18 cellular contexts compared by ENCODE assay signal in genomic region chr9:128153947-128154695, GRCh38. TPM values are rescaled to one million over a fixed set of nuclear protein-coding genes. Genes with fewer than 3 reads are reported as not detected.
A peak's percentile ranks its signal among the peaks of the same experiment; 100 is the strongest.
DNase-seq lines count a peak whose midpoint lies in the region; ATAC-seq, FAIRE-seq and TF ChIP-seq lines count a peak whose summit lies in the region.
"Had no signal": no experiment of that assay in that cellular context is flagged by ENCODE, and none has a peak within 500 bp of the region (broad histone marks: within the 10 kb centered on the region; RNA-seq: fewer than 3 reads in every experiment).

No MANE protein-coding gene starts in this region.

- H3K4me1 Mint-ChIP-seq in activated CD4-positive, alpha-beta memory T cell treated with anti-CD3 and anti-CD28 coated beads, Interleukin-2, amount 10 ng/mL, durations not matched to agents 7 days and 5 days: peaks cover 2% of the 10 kb centered on the region

- POLR2A ChIA-PET in HepG2 (lab: Yijun Ruan, JAX): no interaction called here
- POLR2A ChIA-PET in activated CD4-positive, alpha-beta memory T cell treated with anti-CD3 and anti-CD28 coated beads, Interleukin-2, amount 10 ng/mL, durations not matched to agents 7 days and 5 days (lab: Charles Lee): no interaction called here

- 0% methylated on average over 2 of the region's 13 CpGs for WGBS in HepG2 (ENCODE audit: low lambda C conversion rate)

- H3K4me3 Mint-ChIP-seq in activated CD4-positive, alpha-beta memory T cell treated with anti-CD3 and anti-CD28 coated beads, Interleukin-2, amount 10 ng/mL, durations not matched to agents 7 days and 5 days: no peak overlapping the region

- no peak for TF ChIP-seq RAD21 in HepG2 (CRISPR knock-in tag; IDR thresholded peaks at IDR 0.05)

- DNase-seq in Right ventricle myocardium superior: peak; percentile 38
- DNase-seq in left ventricle myocardium inferior: no peak
- no peak for DNase-seq in HepG2 (ENCODE audit: low spot score)
- no peak for DNase-seq in H7
- DNase-seq in Karpas-422: no peak
- DNase-seq in activated CD4-positive, alpha-beta memory T cell treated with anti-CD3 and anti-CD28 coated beads, Interleukin-2, amount 10 ng/mL, durations not matched to agents 7 days and 5 days: no peak
- DNase-seq: C1 segment of cervical spinal cord, DMS153, EL, NCI-H1048, NCI-H146, NCI-H2081 treated with DMSO at 0.1 percent for 48 hours, NCI-H524, SIG-M5 had no signal

- H3K9me3 ChIP-seq in left ventricle myocardium inferior (replicated peaks): no peaks in the 10 kb centered on the region
- no peaks in the 10 kb centered on the region for H3K9me3 ChIP-seq in HepG2 (ENCODE audit: low read length)
- H3K9me3 ChIP-seq in Karpas-422 (ENCODE audit: low read length): no peaks in the 10 kb centered on the region
- H3K9me3 ChIP-seq: HAP-1 had no signal

- H4K20me1 ChIP-seq in HepG2 (ENCODE audit: insufficient read depth, low read length) (no peaks in the 10 kb centered on the region), Karpas-422 (ENCODE audit: insufficient read depth, low read depth, low read length) (no peaks in the 10 kb centered on the region)

- no peaks in the 10 kb centered on the region for H3K9me2 ChIP-seq in Karpas-422 (replicated peaks; ENCODE audit: insufficient read depth, low read length)

- TF ChIP-seq POLR2A in HepG2 (IDR thresholded peaks at IDR 0.05; ENCODE audit: insufficient read depth in 1 of 2, low read depth in 2 of 2, low read length in 2 of 2): no peak

- CTCF ChIA-PET in HepG2 (lab: Yijun Ruan, JAX; ENCODE audit: low intra/inter-chr PET ratio, low total read pairs): no interaction called here
- CTCF ChIA-PET in activated CD4-positive, alpha-beta memory T cell treated with anti-CD3 and anti-CD28 coated beads, Interleukin-2, amount 10 ng/mL, durations not matched to agents 7 days and 5 days (lab: Charles Lee): no interaction called here

- TF ChIP-seq CTCF in left ventricle myocardium inferior (IDR thresholded peaks at IDR 0.05; ENCODE audit: borderline replicate concordance): no peak
- no peak for TF ChIP-seq CTCF in HepG2 (CRISPR knock-in tag; IDR thresholded peaks at IDR 0.05)

- no peaks in the 10 kb centered on the region for H3K9me3 Mint-ChIP-seq in activated CD4-positive, alpha-beta memory T cell treated with anti-CD3 and anti-CD28 coated beads, Interleukin-2, amount 10 ng/mL, durations not matched to agents 7 days and 5 days

- H3K9ac ChIP-seq in HepG2 (ENCODE audit: insufficient read depth, low read depth, low read length): no peak overlapping the region
- H3K9ac ChIP-seq in Karpas-422 (ENCODE audit: low read length): no peak overlapping the region

- ATAC-seq in Right ventricle myocardium superior (ENCODE audit: poor library complexity) (no peak), HepG2 (no peak)

- no peak overlapping the region for H3K27ac ChIP-seq in left ventricle myocardium inferior (replicated peaks)
- H3K27ac ChIP-seq in HepG2 (ENCODE audit: extremely low read length, insufficient read depth, low read length): no peak overlapping the region
- H3K27ac ChIP-seq in Karpas-422 (ENCODE audit: low read length): no peak overlapping the region

- no TSS peak for BruUV-seq in HepG2 (replicated peaks; lab: Mats Ljungman, UMichigan)

- in situ Hi-C loops in HepG2 (cut with HindIII; ENCODE audit: extremely low pct_ligation_motif_present, low pct_unique_long_range_greater_than_20kb): no loop called here

- no peak overlapping the region for H3K4me2 ChIP-seq in HepG2 (ENCODE audit: low read depth, low read length)
- no peak overlapping the region for H3K4me2 ChIP-seq in Karpas-422 (ENCODE audit: low read depth, low read length, poor library complexity, severe bottlenecking)

- H3K36me3 Mint-ChIP-seq in activated CD4-positive, alpha-beta memory T cell treated with anti-CD3 and anti-CD28 coated beads, Interleukin-2, amount 10 ng/mL, durations not matched to agents 7 days and 5 days (ENCODE audit: low read depth): no peaks in the 10 kb centered on the region

- H3K36me3 ChIP-seq in left ventricle myocardium inferior (no peaks in the 10 kb centered on the region), HepG2 (replicated peaks in 1 of 2; ENCODE audit: control insufficient read depth in 1 of 2, insufficient read depth in 2 of 2, low read length in 2 of 2) (no peaks in the 10 kb centered on the region), H7 (replicated peaks; ENCODE audit: control insufficient read depth, insufficient read depth, low read length) (no peaks in the 10 kb centered on the region), Karpas-422 (ENCODE audit: insufficient read depth, low read length) (no peaks in the 10 kb centered on the region)
- H3K36me3 ChIP-seq: HAP-1 had no signal

- no peak for FAIRE-seq in HepG2 (lab: Jason Lieb, UNC)
- FAIRE-seq: HTR-8/SVneo, RCC 7860 had no signal

- H3K79me2 ChIP-seq in HepG2 (ENCODE audit: insufficient read depth, low read length) (no peaks in the 10 kb centered on the region), Karpas-422 (ENCODE audit: low read length) (no peaks in the 10 kb centered on the region)

- H3K4me1 ChIP-seq in left ventricle myocardium inferior (peaks cover 18% of the 10 kb centered on the region), HepG2 (ENCODE audit: insufficient read depth, low read length) (peaks cover 50% of the 10 kb centered on the region), Karpas-422 (ENCODE audit: low read length) (no peaks in the 10 kb centered on the region)
- H3K4me1 ChIP-seq: HAP-1 had no signal

- H3K27ac Mint-ChIP-seq in activated CD4-positive, alpha-beta memory T cell treated with anti-CD3 and anti-CD28 coated beads, Interleukin-2, amount 10 ng/mL, durations not matched to agents 7 days and 5 days: no peak overlapping the region

- H2AFZ ChIP-seq in HepG2 (ENCODE audit: low read length): no peak overlapping the region
- H2AFZ ChIP-seq in Karpas-422 (ENCODE audit: low read length): no peak overlapping the region

- intact Hi-C loops in Right ventricle myocardium superior (cut with DNase I) (no loop called here), left ventricle myocardium inferior (cut with micrococcal nuclease) (no loop called here), HepG2 (cut with micrococcal nuclease; ENCODE audit: unreplicated experiment) (no loop called here)

- TF ChIP-seq EP300 in HepG2 (IDR thresholded peaks at IDR 0.05; ENCODE audit: low read depth in 2 of 2, low read length in 2 of 2): no peak
- no peak for TF ChIP-seq EP300 in HepG2 (CRISPR knock-in tag; IDR thresholded peaks at IDR 0.05; ENCODE audit: borderline replicate concordance)

- no peaks in the 10 kb centered on the region for H3K27me3 Mint-ChIP-seq in activated CD4-positive, alpha-beta memory T cell treated with anti-CD3 and anti-CD28 coated beads, Interleukin-2, amount 10 ng/mL, durations not matched to agents 7 days and 5 days

- H3K4me3 ChIP-seq in left ventricle myocardium inferior (no peak overlapping the region), HepG2 (replicated peaks in 1 of 3; ENCODE audit: insufficient read depth in 1 of 3, low read depth in 2 of 3, low read length in 3 of 3) (no peak overlapping the region), H7 (ENCODE audit: insufficient read depth, low read depth, low read length) (no peak overlapping the region), Karpas-422 (ENCODE audit: low read length) (no peak overlapping the region)
- H3K4me3 ChIP-seq: HAP-1 had no signal

- H3K27me3 ChIP-seq in left ventricle myocardium inferior (ENCODE audit: low read depth) (no peaks in the 10 kb centered on the region), HepG2 (ENCODE audit: control insufficient read depth in 1 of 2, insufficient read depth in 2 of 2, low read length in 2 of 2) (peaks cover 9 to 38% of the 10 kb centered on the region in 2 experiments; a peak in 4 of 5 replicates), H7 (ENCODE audit: control insufficient read depth, insufficient read depth, low read length) (no peaks in the 10 kb centered on the region; the same call in 1 of the 2 replicates), Karpas-422 (ENCODE audit: low read length) (no peaks in the 10 kb centered on the region)

RNA-seq across cellular contexts. Expression of gene LCN2, which starts 4.9 kb away (rescaled TPM):
- total RNA-seq in Right ventricle myocardium superior: not detected
- not detected for total RNA-seq in left ventricle myocardium inferior
- 0.34 and 0.38 TPM in 2 replicates for total RNA-seq in HepG2 (2016; rRNA removed; fragmentation: Illumina TruSeq; extraction: Trizol)
- total RNA-seq in HepG2 (2016; cell fraction: cytosol; rRNA removed; fragmentation: Illumina TruSeq; extraction: Trizol; ENCODE audit: low read depth): 0.40 TPM in 1 of 2 replicates, not detected in the other
- total RNA-seq in HepG2 (2016; cell fraction: insoluble cytoplasmic fraction; rRNA removed; fragmentation: Illumina TruSeq; extraction: Trizol): 0.24 TPM in 1 of 2 replicates, not detected in the other
- 0.34 and 0.38 TPM in 2 replicates for total RNA-seq in HepG2 (2016; cell fraction: membrane; rRNA removed; fragmentation: Illumina TruSeq; extraction: Trizol)
- not detected in 2 replicates for total RNA-seq in HepG2 (2016; cell fraction: nucleus; rRNA removed; fragmentation: Illumina TruSeq; extraction: Trizol)
- 1.4 and 2.3 TPM in 2 replicates for polyA plus RNA-seq in HepG2 (2011; rRNA removed)
- 0.93 and 2.4 TPM in 2 replicates for polyA plus RNA-seq in HepG2 (2011; cell fraction: cytosol; rRNA removed)
- 4.4 and 6.2 TPM in 2 replicates for polyA plus RNA-seq in HepG2 (2011; cell fraction: nucleus; rRNA removed)
- 1.5 and 1.7 TPM in 2 replicates for polyA plus RNA-seq in HepG2 (2012)
- polyA plus RNA-seq in HepG2 (2016; cell fraction: cytosol; fragmentation: Illumina TruSeq; extraction: Trizol; ENCODE audit: low read depth): 0.69 and 0.92 TPM in 2 replicates
- 0.71 and 0.76 TPM in 2 replicates for polyA plus RNA-seq in HepG2 (2016; cell fraction: insoluble cytoplasmic fraction; fragmentation: Illumina TruSeq; extraction: Trizol; ENCODE audit: low read depth)
- polyA plus RNA-seq in HepG2 (2016; cell fraction: membrane; fragmentation: Illumina TruSeq; extraction: Trizol; ENCODE audit: low read depth): 0.49 and 0.63 TPM in 2 replicates
- 1.7 and 3.0 TPM in 2 replicates for polyA plus RNA-seq in HepG2 (2016; cell fraction: nucleus; fragmentation: Illumina TruSeq; extraction: Trizol; ENCODE audit: insufficient read depth, low read depth)
- polyA minus RNA-seq in HepG2 (2011; rRNA and poly(A)+ RNA removed; ENCODE audit: low replicate concordance): 0.44 and 0.52 TPM in 2 replicates
- 0.99 TPM in 1 of 2 replicates, not detected in the other for polyA minus RNA-seq in HepG2 (2011; cell fraction: cytosol; rRNA and poly(A)+ RNA removed)
- polyA minus RNA-seq in HepG2 (2011; cell fraction: nucleus; rRNA and poly(A)+ RNA removed): not detected in 2 replicates
- 1.4 TPM in 1 of 2 replicates, not detected in the other for total RNA-seq in H7 (2014; rRNA removed; shearing (Covaris generic))
- total RNA-seq in Karpas-422 (2014; rRNA removed; shearing (Covaris generic); ENCODE audit: low replicate concordance): not detected in 2 replicates
- total RNA-seq in activated CD4-positive, alpha-beta memory T cell treated with anti-CD3 and anti-CD28 coated beads, Interleukin-2, amount 10 ng/mL, durations not matched to agents 7 days and 5 days: not detected
- total RNA-seq: M059J had no signal

RNA-seq across cellular contexts. Expression of gene BBLN, which starts 5.9 kb away (rescaled TPM):
- total RNA-seq in Right ventricle myocardium superior (31.3 TPM), left ventricle myocardium inferior (52.5 TPM), HepG2 (2016; rRNA removed; fragmentation: Illumina TruSeq; extraction: Trizol) (22.2 and 33.1 TPM in 2 replicates)
- 146 and 177 TPM in 2 replicates for total RNA-seq in HepG2 (2016; cell fraction: cytosol; rRNA removed; fragmentation: Illumina TruSeq; extraction: Trizol; ENCODE audit: low read depth)
- 17.4 and 30.2 TPM in 2 replicates for total RNA-seq in HepG2 (2016; cell fraction: insoluble cytoplasmic fraction; rRNA removed; fragmentation: Illumina TruSeq; extraction: Trizol)
- total RNA-seq in HepG2 (2016; cell fraction: membrane; rRNA removed; fragmentation: Illumina TruSeq; extraction: Trizol): 86.9 and 114 TPM in 2 replicates
- total RNA-seq in HepG2 (2016; cell fraction: nucleus; rRNA removed; fragmentation: Illumina TruSeq; extraction: Trizol): 11.7 and 11.9 TPM in 2 replicates
- 27.6 and 29.5 TPM in 2 replicates for polyA plus RNA-seq in HepG2 (2011; rRNA removed)
- polyA plus RNA-seq in HepG2 (2011; cell fraction: cytosol; rRNA removed): 25.8 and 50.8 TPM in 2 replicates
- polyA plus RNA-seq in HepG2 (2011; cell fraction: nucleus; rRNA removed): 19.2 and 22.8 TPM in 2 replicates
- polyA plus RNA-seq in HepG2 (2012): 13.4 and 25.7 TPM in 2 replicates
- 235 and 253 TPM in 2 replicates for polyA plus RNA-seq in HepG2 (2016; cell fraction: cytosol; fragmentation: Illumina TruSeq; extraction: Trizol; ENCODE audit: low read depth)
- 19.0 and 25.9 TPM in 2 replicates for polyA plus RNA-seq in HepG2 (2016; cell fraction: insoluble cytoplasmic fraction; fragmentation: Illumina TruSeq; extraction: Trizol; ENCODE audit: low read depth)
- polyA plus RNA-seq in HepG2 (2016; cell fraction: membrane; fragmentation: Illumina TruSeq; extraction: Trizol; ENCODE audit: low read depth): 124 and 129 TPM in 2 replicates
- polyA plus RNA-seq in HepG2 (2016; cell fraction: nucleus; fragmentation: Illumina TruSeq; extraction: Trizol; ENCODE audit: insufficient read depth, low read depth): 21.4 TPM in 2 replicates
- polyA minus RNA-seq in HepG2 (2011; rRNA and poly(A)+ RNA removed; ENCODE audit: low replicate concordance): 17.1 and 32.9 TPM in 2 replicates
- polyA minus RNA-seq in HepG2 (2011; cell fraction: cytosol; rRNA and poly(A)+ RNA removed): 13.6 and 21.6 TPM in 2 replicates
- polyA minus RNA-seq in HepG2 (2011; cell fraction: nucleus; rRNA and poly(A)+ RNA removed): 4.8 and 7.1 TPM in 2 replicates
- 121 and 130 TPM in 2 replicates for total RNA-seq in H7 (2014; rRNA removed; shearing (Covaris generic))
- 154 and 209 TPM in 2 replicates for total RNA-seq in Karpas-422 (2014; rRNA removed; shearing (Covaris generic); ENCODE audit: low replicate concordance)
- total RNA-seq in activated CD4-positive, alpha-beta memory T cell treated with anti-CD3 and anti-CD28 coated beads, Interleukin-2, amount 10 ng/mL, durations not matched to agents 7 days and 5 days: 10 to 100 TPM; 91.3 to 94.1 TPM

RNA-seq across cellular contexts. Expression of gene PTGES2, which starts 26.6 kb away (rescaled TPM):
- total RNA-seq in Right ventricle myocardium superior (155 TPM), left ventricle myocardium inferior (141 TPM), HepG2 (2016; rRNA removed; fragmentation: Illumina TruSeq; extraction: Trizol) (68.5 and 79.8 TPM in 2 replicates)
- 176 and 179 TPM in 2 replicates for total RNA-seq in HepG2 (2016; cell fraction: cytosol; rRNA removed; fragmentation: Illumina TruSeq; extraction: Trizol; ENCODE audit: low read depth)
- total RNA-seq in HepG2 (2016; cell fraction: insoluble cytoplasmic fraction; rRNA removed; fragmentation: Illumina TruSeq; extraction: Trizol): 65.6 and 85.2 TPM in 2 replicates
- total RNA-seq in HepG2 (2016; cell fraction: membrane; rRNA removed; fragmentation: Illumina TruSeq; extraction: Trizol): 80.3 and 84.6 TPM in 2 replicates
- 40.6 and 44.2 TPM in 2 replicates for total RNA-seq in HepG2 (2016; cell fraction: nucleus; rRNA removed; fragmentation: Illumina TruSeq; extraction: Trizol)
- polyA plus RNA-seq in HepG2 (2011; rRNA removed): 63.7 and 67.2 TPM in 2 replicates
- 53.6 and 85.6 TPM in 2 replicates for polyA plus RNA-seq in HepG2 (2011; cell fraction: cytosol; rRNA removed)
- 128 and 148 TPM in 2 replicates for polyA plus RNA-seq in HepG2 (2011; cell fraction: nucleus; rRNA removed)
- polyA plus RNA-seq in HepG2 (2012): 39.6 and 40.6 TPM in 2 replicates
- polyA plus RNA-seq in HepG2 (2016; cell fraction: cytosol; fragmentation: Illumina TruSeq; extraction: Trizol; ENCODE audit: low read depth): 61.1 and 71.8 TPM in 2 replicates
- 67.8 and 88.5 TPM in 2 replicates for polyA plus RNA-seq in HepG2 (2016; cell fraction: insoluble cytoplasmic fraction; fragmentation: Illumina TruSeq; extraction: Trizol; ENCODE audit: low read depth)
- polyA plus RNA-seq in HepG2 (2016; cell fraction: membrane; fragmentation: Illumina TruSeq; extraction: Trizol; ENCODE audit: low read depth): 68.9 and 78.2 TPM in 2 replicates
- 101 and 105 TPM in 2 replicates for polyA plus RNA-seq in HepG2 (2016; cell fraction: nucleus; fragmentation: Illumina TruSeq; extraction: Trizol; ENCODE audit: insufficient read depth, low read depth)
- 109 and 143 TPM in 2 replicates for polyA minus RNA-seq in HepG2 (2011; rRNA and poly(A)+ RNA removed; ENCODE audit: low replicate concordance)
- 29.5 and 39.2 TPM in 2 replicates for polyA minus RNA-seq in HepG2 (2011; cell fraction: cytosol; rRNA and poly(A)+ RNA removed)
- 39.4 and 44.6 TPM in 2 replicates for polyA minus RNA-seq in HepG2 (2011; cell fraction: nucleus; rRNA and poly(A)+ RNA removed)
- total RNA-seq in H7 (2014; rRNA removed; shearing (Covaris generic)): 143 and 197 TPM in 2 replicates
- 68.4 and 114 TPM in 2 replicates for total RNA-seq in Karpas-422 (2014; rRNA removed; shearing (Covaris generic); ENCODE audit: low replicate concordance)
- total RNA-seq in activated CD4-positive, alpha-beta memory T cell treated with anti-CD3 and anti-CD28 coated beads, Interleukin-2, amount 10 ng/mL, durations not matched to agents 7 days and 5 days: 10 to 100 TPM; 35.6 to 38.1 TPM

RNA-seq across cellular contexts. Expression of gene CIZ1, which starts 37.3 kb away (rescaled TPM):
- 75.3 TPM for total RNA-seq in Right ventricle myocardium superior
- total RNA-seq in left ventricle myocardium inferior: 74.9 TPM
- 25.8 and 30.6 TPM in 2 replicates for total RNA-seq in HepG2 (2016; rRNA removed; fragmentation: Illumina TruSeq; extraction: Trizol)
- 36.1 and 38.7 TPM in 2 replicates for total RNA-seq in HepG2 (2016; cell fraction: cytosol; rRNA removed; fragmentation: Illumina TruSeq; extraction: Trizol; ENCODE audit: low read depth)
- total RNA-seq in HepG2 (2016; cell fraction: insoluble cytoplasmic fraction; rRNA removed; fragmentation: Illumina TruSeq; extraction: Trizol): 18.6 and 29.5 TPM in 2 replicates
- total RNA-seq in HepG2 (2016; cell fraction: membrane; rRNA removed; fragmentation: Illumina TruSeq; extraction: Trizol): 57.5 and 63.8 TPM in 2 replicates
- total RNA-seq in HepG2 (2016; cell fraction: nucleus; rRNA removed; fragmentation: Illumina TruSeq; extraction: Trizol): 29.5 and 33.7 TPM in 2 replicates
- 50.3 and 54.7 TPM in 2 replicates for polyA plus RNA-seq in HepG2 (2011; rRNA removed)
- polyA plus RNA-seq in HepG2 (2011; cell fraction: cytosol; rRNA removed): 20.5 and 28.3 TPM in 2 replicates
- polyA plus RNA-seq in HepG2 (2011; cell fraction: nucleus; rRNA removed): 114 and 121 TPM in 2 replicates
- 52.9 and 73.1 TPM in 2 replicates for polyA plus RNA-seq in HepG2 (2012)
- 70.7 and 77.7 TPM in 2 replicates for polyA plus RNA-seq in HepG2 (2016; cell fraction: cytosol; fragmentation: Illumina TruSeq; extraction: Trizol; ENCODE audit: low read depth)
- polyA plus RNA-seq in HepG2 (2016; cell fraction: insoluble cytoplasmic fraction; fragmentation: Illumina TruSeq; extraction: Trizol; ENCODE audit: low read depth): 39.9 and 54.4 TPM in 2 replicates
- polyA plus RNA-seq in HepG2 (2016; cell fraction: membrane; fragmentation: Illumina TruSeq; extraction: Trizol; ENCODE audit: low read depth): 97.4 and 105 TPM in 2 replicates
- polyA plus RNA-seq in HepG2 (2016; cell fraction: nucleus; fragmentation: Illumina TruSeq; extraction: Trizol; ENCODE audit: insufficient read depth, low read depth): 115 and 119 TPM in 2 replicates
- 51.1 and 193 TPM in 2 replicates for polyA minus RNA-seq in HepG2 (2011; rRNA and poly(A)+ RNA removed; ENCODE audit: low replicate concordance)
- polyA minus RNA-seq in HepG2 (2011; cell fraction: cytosol; rRNA and poly(A)+ RNA removed): 20.0 and 26.1 TPM in 2 replicates
- 18.0 and 23.8 TPM in 2 replicates for polyA minus RNA-seq in HepG2 (2011; cell fraction: nucleus; rRNA and poly(A)+ RNA removed)
- 36.8 and 41.0 TPM in 2 replicates for total RNA-seq in H7 (2014; rRNA removed; shearing (Covaris generic))
- total RNA-seq in Karpas-422 (2014; rRNA removed; shearing (Covaris generic); ENCODE audit: low replicate concordance): 62.7 and 84.0 TPM in 2 replicates
- 100 to 1,000 TPM; 112 to 116 TPM for total RNA-seq in activated CD4-positive, alpha-beta memory T cell treated with anti-CD3 and anti-CD28 coated beads, Interleukin-2, amount 10 ng/mL, durations not matched to agents 7 days and 5 days

RNA-seq across cellular contexts. Expression of gene DNM1, which starts 49.1 kb away (rescaled TPM):
- total RNA-seq in Right ventricle myocardium superior (7.0 TPM), left ventricle myocardium inferior (4.9 TPM), HepG2 (2016; rRNA removed; fragmentation: Illumina TruSeq; extraction: Trizol) (0.13 and 0.15 TPM in 2 replicates)
- total RNA-seq in HepG2 (2016; cell fraction: cytosol; rRNA removed; fragmentation: Illumina TruSeq; extraction: Trizol; ENCODE audit: low read depth): 0.10 TPM in 1 of 2 replicates, not detected in the other
- total RNA-seq in HepG2 (2016; cell fraction: insoluble cytoplasmic fraction; rRNA removed; fragmentation: Illumina TruSeq; extraction: Trizol): 0.15 TPM in 1 of 2 replicates, not detected in the other
- total RNA-seq in HepG2 (2016; cell fraction: membrane; rRNA removed; fragmentation: Illumina TruSeq; extraction: Trizol): 0.21 TPM in 1 of 2 replicates, not detected in the other
- total RNA-seq in HepG2 (2016; cell fraction: nucleus; rRNA removed; fragmentation: Illumina TruSeq; extraction: Trizol): 0.22 and 0.38 TPM in 2 replicates
- 0.58 and 0.91 TPM in 2 replicates for polyA plus RNA-seq in HepG2 (2011; rRNA removed)
- polyA plus RNA-seq in HepG2 (2011; cell fraction: cytosol; rRNA removed): 0.10 and 0.23 TPM in 2 replicates
- 5.5 and 6.4 TPM in 2 replicates for polyA plus RNA-seq in HepG2 (2011; cell fraction: nucleus; rRNA removed)
- 1.1 and 1.8 TPM in 2 replicates for polyA plus RNA-seq in HepG2 (2012)
- 0.06 and 2.2 TPM in 2 replicates for polyA plus RNA-seq in HepG2 (2016; cell fraction: cytosol; fragmentation: Illumina TruSeq; extraction: Trizol; ENCODE audit: low read depth)
- polyA plus RNA-seq in HepG2 (2016; cell fraction: insoluble cytoplasmic fraction; fragmentation: Illumina TruSeq; extraction: Trizol; ENCODE audit: low read depth): 0.17 and 0.45 TPM in 2 replicates
- 0.13 TPM in 1 of 2 replicates, not detected in the other for polyA plus RNA-seq in HepG2 (2016; cell fraction: membrane; fragmentation: Illumina TruSeq; extraction: Trizol; ENCODE audit: low read depth)
- polyA plus RNA-seq in HepG2 (2016; cell fraction: nucleus; fragmentation: Illumina TruSeq; extraction: Trizol; ENCODE audit: insufficient read depth, low read depth): 0.47 and 1.9 TPM in 2 replicates
- 2.0 and 4.0 TPM in 2 replicates for polyA minus RNA-seq in HepG2 (2011; rRNA and poly(A)+ RNA removed; ENCODE audit: low replicate concordance)
- 0.69 TPM in 1 of 2 replicates, not detected in the other for polyA minus RNA-seq in HepG2 (2011; cell fraction: cytosol; rRNA and poly(A)+ RNA removed)
- polyA minus RNA-seq in HepG2 (2011; cell fraction: nucleus; rRNA and poly(A)+ RNA removed): 5.0 and 6.2 TPM in 2 replicates
- 16.9 and 35.0 TPM in 2 replicates for total RNA-seq in H7 (2014; rRNA removed; shearing (Covaris generic))
- 0.65 and 5.0 TPM in 2 replicates for total RNA-seq in Karpas-422 (2014; rRNA removed; shearing (Covaris generic); ENCODE audit: low replicate concordance)
- under 1 TPM; 0.30 to 0.40 TPM for total RNA-seq in activated CD4-positive, alpha-beta memory T cell treated with anti-CD3 and anti-CD28 coated beads, Interleukin-2, amount 10 ng/mL, durations not matched to agents 7 days and 5 days
